25 cellular contexts compared by ENCODE assay signal in the genomic region with DNA sequence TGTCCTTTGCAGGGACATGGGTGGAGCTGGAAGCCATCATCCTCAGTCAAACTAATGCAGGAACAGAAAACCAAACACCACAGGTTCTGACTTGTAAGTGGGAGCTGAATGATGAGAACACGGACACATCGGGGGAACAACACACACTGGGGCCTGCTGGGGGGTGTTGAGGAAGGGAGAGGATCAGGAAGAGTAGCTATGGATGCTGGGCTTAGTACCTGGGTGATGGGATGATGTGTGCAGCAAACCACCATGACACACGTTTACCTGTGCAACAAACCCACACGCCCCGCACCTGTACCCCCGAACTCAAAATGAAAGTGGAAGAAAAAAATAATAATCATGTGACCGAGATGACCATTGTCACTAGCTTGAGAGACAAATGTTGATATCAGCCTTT.
DNase-seq lines count a peak whose midpoint lies in the region; ATAC-seq and TF ChIP-seq lines count a peak whose summit lies in the region.
"Had no signal": no experiment of that assay in that cellular context is flagged by ENCODE, and none has a peak within 500 bp of the region (broad histone marks: within the 10 kb centered on the region; RNA-seq: fewer than 3 reads in every experiment).

No MANE protein-coding gene starts in this region.

- TF ChIP-seq POLR2A in esophagus muscularis mucosa (IDR thresholded peaks at IDR 0.05; ENCODE audit: low read depth) (no peak), upper lobe of left lung (IDR thresholded peaks at IDR 0.05) (no peak)

- peak overlapping the region; percentile 88 for H3K27ac Mint-ChIP-seq in activated CD8-positive, alpha-beta T cell treated with anti-CD3 and anti-CD28 coated beads, Interleukin-2, amount 10 ng/mL, durations not matched to agents 7 days and 5 days
- no peak overlapping the region for H3K27ac Mint-ChIP-seq in activated CD8-positive, alpha-beta T cell treated with anti-CD3 and anti-CD28 coated beads for 36 hours
- H3K27ac Mint-ChIP-seq in glutamatergic neuron (ENCODE audit: unreplicated experiment): no peak overlapping the region
- no peak overlapping the region for H3K27ac Mint-ChIP-seq in T-helper 17 cell
- H3K27ac Mint-ChIP-seq: activated naive CD4-positive, alpha-beta T cell treated with anti-CD3 and anti-CD28 coated beads, Interleukin-2, amount 10 ng/mL, durations not matched to agents 7 days and 5 days; endodermal cell; immature natural killer cell; nephron had no signal

- H3K27ac ChIP-seq in HL-60 (replicated peaks) (peak overlapping the region; percentile 83), esophagus muscularis mucosa (replicated peaks in 1 of 4) (no peak overlapping the region), upper lobe of left lung (peak overlapping the region; percentile 82 to 89 (median 85))
- H3K27ac ChIP-seq: colonic mucosa, tibial artery, WERI-Rb-1 had no signal

- POLR2A ChIA-PET in activated CD8-positive, alpha-beta T cell treated with anti-CD3 and anti-CD28 coated beads, Interleukin-2, amount 10 ng/mL, durations not matched to agents 7 days and 5 days (lab: Charles Lee): interaction anchor here (1.3 kb wide), 1 partner anchor 11 kb away, joined by 3 read pairs; no protein-coding TSS in a partner anchor
- POLR2A ChIA-PET in activated CD8-positive, alpha-beta T cell treated with anti-CD3 and anti-CD28 coated beads for 36 hours (lab: Charles Lee): interaction anchor here (1.0 kb wide), 1 partner anchor 16 kb away, joined by 3 read pairs; no protein-coding TSS in a partner anchor

- WGBS in esophagus muscularis mucosa: 86% methylated on average over 7 of the region's 7 CpGs
- WGBS in upper lobe of left lung, 2 donors: 87 to 90% methylated on average over 7 of the region's 7 CpGs

- H3K4me1 ChIP-seq in esophagus muscularis mucosa: peaks cover 0 to 11% (median 5%) of the 10 kb centered on the region in 4 donors
- peaks cover 5 to 21% (median 17%) of the 10 kb centered on the region in 4 donors for H3K4me1 ChIP-seq in upper lobe of left lung
- H3K4me1 ChIP-seq: colonic mucosa had no signal

- no peaks in the 10 kb centered on the region for H3K27me3 Mint-ChIP-seq in activated CD8-positive, alpha-beta T cell treated with anti-CD3 and anti-CD28 coated beads, Interleukin-2, amount 10 ng/mL, durations not matched to agents 7 days and 5 days (ENCODE audit: low read depth)
- H3K27me3 Mint-ChIP-seq in activated CD8-positive, alpha-beta T cell treated with anti-CD3 and anti-CD28 coated beads for 36 hours: no peaks in the 10 kb centered on the region
- H3K27me3 Mint-ChIP-seq in glutamatergic neuron (ENCODE audit: unreplicated experiment) (peaks cover 7% of the 10 kb centered on the region), T-helper 17 cell (no peaks in the 10 kb centered on the region)
- H3K27me3 Mint-ChIP-seq: activated naive CD4-positive, alpha-beta T cell treated with anti-CD3 and anti-CD28 coated beads, Interleukin-2, amount 10 ng/mL, durations not matched to agents 7 days and 5 days had no signal

- no peaks in the 10 kb centered on the region for H3K36me3 Mint-ChIP-seq in activated CD8-positive, alpha-beta T cell treated with anti-CD3 and anti-CD28 coated beads, Interleukin-2, amount 10 ng/mL, durations not matched to agents 7 days and 5 days (ENCODE audit: low read depth)
- no peaks in the 10 kb centered on the region for H3K36me3 Mint-ChIP-seq in activated CD8-positive, alpha-beta T cell treated with anti-CD3 and anti-CD28 coated beads for 36 hours (ENCODE audit: low read depth)
- H3K36me3 Mint-ChIP-seq in glutamatergic neuron (ENCODE audit: unreplicated experiment): peaks cover 5% of the 10 kb centered on the region
- H3K36me3 Mint-ChIP-seq in T-helper 17 cell (ENCODE audit: low read depth): no peaks in the 10 kb centered on the region
- H3K36me3 Mint-ChIP-seq: immature natural killer cell had no signal

- CTCF ChIA-PET in activated CD8-positive, alpha-beta T cell treated with anti-CD3 and anti-CD28 coated beads, Interleukin-2, amount 10 ng/mL, durations not matched to agents 7 days and 5 days (lab: Charles Lee): no interaction called here
- CTCF ChIA-PET in activated CD8-positive, alpha-beta T cell treated with anti-CD3 and anti-CD28 coated beads for 36 hours (lab: Charles Lee): no interaction called here

- H3K27me3 ChIP-seq in HL-60 (ENCODE audit: insufficient read depth, poor library complexity, severe bottlenecking) (no peaks in the 10 kb centered on the region), esophagus muscularis mucosa (no peaks in the 10 kb centered on the region), upper lobe of left lung (no peaks in the 10 kb centered on the region)
- H3K27me3 ChIP-seq: colonic mucosa, esophagus squamous epithelium, stomach, tibial artery had no signal

- TF ChIP-seq EP300 in esophagus muscularis mucosa (IDR thresholded peaks at IDR 0.05): no peak
- TF ChIP-seq EP300 in upper lobe of left lung (IDR thresholded peaks at IDR 0.05): no peak

- TF ChIP-seq CTCF in activated CD8-positive, alpha-beta T cell treated with anti-CD3 and anti-CD28 coated beads for 36 hours (IDR thresholded peaks at IDR 0.05): no peak
- TF ChIP-seq CTCF in HL-60 (IDR thresholded peaks at IDR 0.05; ENCODE audit: insufficient read depth, low read length) (no peak), esophagus muscularis mucosa (IDR thresholded peaks at IDR 0.05) (no peak), upper lobe of left lung (IDR thresholded peaks at IDR 0.05) (no peak), glutamatergic neuron (IDR thresholded peaks at IDR 0.05; ENCODE audit: partially characterized antibody, unreplicated experiment) (no peak)

- H3K4me1 Mint-ChIP-seq in activated CD8-positive, alpha-beta T cell treated with anti-CD3 and anti-CD28 coated beads, Interleukin-2, amount 10 ng/mL, durations not matched to agents 7 days and 5 days (ENCODE audit: low read depth): peaks cover 14% of the 10 kb centered on the region
- peaks cover 3% of the 10 kb centered on the region for H3K4me1 Mint-ChIP-seq in activated CD8-positive, alpha-beta T cell treated with anti-CD3 and anti-CD28 coated beads for 36 hours (ENCODE audit: low read depth)
- H3K4me1 Mint-ChIP-seq in glutamatergic neuron (ENCODE audit: low read depth, unreplicated experiment): peaks cover 4% of the 10 kb centered on the region
- H3K4me1 Mint-ChIP-seq in T-helper 17 cell: peaks cover 10% of the 10 kb centered on the region
- H3K4me1 Mint-ChIP-seq: endodermal cell, nephron had no signal

- ATAC-seq in activated CD8-positive, alpha-beta T cell treated with anti-CD3 and anti-CD28 coated beads, Interleukin-2, amount 10 ng/mL, durations not matched to agents 7 days and 5 days: no peak
- ATAC-seq in activated CD8-positive, alpha-beta T cell treated with anti-CD3 and anti-CD28 coated beads for 36 hours: no peak
- no peak for ATAC-seq in upper lobe of left lung (ENCODE audit: low FRiP score in 2 of 2)
- no peak for ATAC-seq in HG03571 (IDR thresholded peaks at IDR 0.05; ENCODE audit: unreplicated experiment)
- ATAC-seq in T-helper 17 cell: no peak

- DNase-seq in activated CD8-positive, alpha-beta T cell treated with anti-CD3 and anti-CD28 coated beads, Interleukin-2, amount 10 ng/mL, durations not matched to agents 7 days and 5 days: no peak
- DNase-seq in activated CD8-positive, alpha-beta T cell treated with anti-CD3 and anti-CD28 coated beads for 36 hours: no peak
- DNase-seq in HL-60 (ENCODE audit: low read depth in 1 of 2, low spot score in 1 of 2) (no peak), esophagus muscularis mucosa (ENCODE audit: extremely low spot score) (peak; percentile 82), upper lobe of left lung (no peak), glutamatergic neuron (no peak), T-helper 17 cell (no peak)
- DNase-seq: activated CD4-positive, alpha-beta T cell treated with anti-CD3 and anti-CD28 coated beads, Interleukin-2, amount 50 U/mL, for 1 hour; activated naive CD4-positive, alpha-beta T cell treated with anti-CD3 and anti-CD28 coated beads, Interleukin-2, amount 10 ng/mL, durations not matched to agents 7 days and 5 days; colonic mucosa; esophagus squamous epithelium; GOT3; hippocampal formation; immature natural killer cell; Karpas-422; MV-4-11; NCI-H146; NCI-H524 treated with DMSO at 0.1 percent for 48 hours; stomach; WERI-Rb-1 had no signal

- H3K9me3 ChIP-seq in esophagus muscularis mucosa (no peaks in the 10 kb centered on the region), upper lobe of left lung (no peaks in the 10 kb centered on the region), T-helper 17 cell (ENCODE audit: control insufficient read depth, low read length, poor library complexity, severe bottlenecking) (no peaks in the 10 kb centered on the region)
- H3K9me3 ChIP-seq: colonic mucosa had no signal

- H3K4me3 ChIP-seq in HL-60 (replicated peaks; ENCODE audit: insufficient read depth, low read length) (no peak overlapping the region), esophagus muscularis mucosa (no peak overlapping the region), upper lobe of left lung (no peak overlapping the region)
- H3K4me3 ChIP-seq: colonic mucosa, esophagus squamous epithelium, GM12878, stomach, tibial artery had no signal

- H3K9me3 Mint-ChIP-seq in activated CD8-positive, alpha-beta T cell treated with anti-CD3 and anti-CD28 coated beads, Interleukin-2, amount 10 ng/mL, durations not matched to agents 7 days and 5 days (ENCODE audit: insufficient read depth): no peaks in the 10 kb centered on the region
- H3K9me3 Mint-ChIP-seq in activated CD8-positive, alpha-beta T cell treated with anti-CD3 and anti-CD28 coated beads for 36 hours: no peaks in the 10 kb centered on the region
- peaks cover 5% of the 10 kb centered on the region for H3K9me3 Mint-ChIP-seq in glutamatergic neuron (ENCODE audit: unreplicated experiment)
- H3K9me3 Mint-ChIP-seq: immature natural killer cell had no signal

- intact Hi-C loops in activated CD8-positive, alpha-beta T cell treated with anti-CD3 and anti-CD28 coated beads for 36 hours (cut with micrococcal nuclease): no loop called here
- intact Hi-C loops in esophagus muscularis mucosa (cut with DNase I): no loop called here

- H3K4me3 Mint-ChIP-seq in activated CD8-positive, alpha-beta T cell treated with anti-CD3 and anti-CD28 coated beads, Interleukin-2, amount 10 ng/mL, durations not matched to agents 7 days and 5 days: no peak overlapping the region
- no peak overlapping the region for H3K4me3 Mint-ChIP-seq in activated CD8-positive, alpha-beta T cell treated with anti-CD3 and anti-CD28 coated beads for 36 hours
- H3K4me3 Mint-ChIP-seq in glutamatergic neuron (ENCODE audit: unreplicated experiment) (no peak overlapping the region), T-helper 17 cell (no peak overlapping the region)
- H3K4me3 Mint-ChIP-seq: endodermal cell, immature natural killer cell, nephron had no signal

- no peaks in the 10 kb centered on the region for H3K36me3 ChIP-seq in esophagus muscularis mucosa
- no peaks in the 10 kb centered on the region for H3K36me3 ChIP-seq in upper lobe of left lung
- H3K36me3 ChIP-seq: colonic mucosa, esophagus squamous epithelium, stomach, tibial artery, WERI-Rb-1 had no signal

Comparison
In these comparisons a context has a peak if more than half of its experiments do, and no peak if none do; other contexts are left out.
1. H3K27ac ChIP-seq: peak in HL-60 (single experiment) and upper lobe of left lung (4 of 4); none in esophagus muscularis mucosa (0 of 4).